In genomic region chr3:187709155-187709554, GRCh38 we compare ENCODE assay signal across 17 cellular contexts. TPM values are rescaled to one million over a fixed set of nuclear protein-coding genes. Genes with fewer than 3 reads are reported as not detected.
DNase-seq lines count a peak whose midpoint lies in the region; ATAC-seq, FAIRE-seq and TF ChIP-seq lines count a peak whose summit lies in the region.
"Had no signal": no experiment of that assay in that cellular context is flagged by ENCODE, and none has a peak within 500 bp of the region (broad histone marks: within the 10 kb centered on the region; RNA-seq: fewer than 3 reads in every experiment).

No MANE protein-coding gene starts in this region.

- DNase-seq in Karpas-422 (peak; percentile 86), K562 (ENCODE audit: extremely low read depth in 1 of 4, low spot score in 3 of 4) (peak in 3 of 4 experiments; percentile 13 to 20 (median 19)), progenitor cell of endocrine pancreas (ENCODE audit: low spot score, unreplicated experiment) (no peak), islet precursor cell (no peak)
- no peak for DNase-seq in activated CD4-positive, alpha-beta T cell treated with anti-CD3 and anti-CD28 coated beads for 4 hours
- DNase-seq in activated naive CD8-positive, alpha-beta T cell treated with anti-CD3 and anti-CD28 coated beads, Interleukin-2, amount 50 U/mL, for 24 hours, result no peak
- DNase-seq: activated effector memory CD4-positive, alpha-beta T cell treated with anti-CD3 and anti-CD28 coated beads, Interleukin-2, amount 50 U/mL, for 16 hours; anterior cingulate cortex; CD4-positive, alpha-beta memory T cell; dermis blood vessel endothelial cell; GF-D8; hippocampal formation; MV-4-11 had no signal

- H3K4me1 ChIP-seq in Karpas-422 (ENCODE audit: low read length) (peaks cover 37% of the 10 kb centered on the region), K562 (replicated peaks in 1 of 2; ENCODE audit: control insufficient read depth in 2 of 2, insufficient read depth in 2 of 2, low read length in 2 of 2) (no peaks in the 10 kb centered on the region)
- H3K4me1 ChIP-seq: prostate gland had no signal

- no peaks in the 10 kb centered on the region for H3K36me3 ChIP-seq in Karpas-422 (ENCODE audit: insufficient read depth, low read length)
- H3K36me3 ChIP-seq in K562 (ENCODE audit: control insufficient read depth, insufficient read depth, low read length), result no peaks in the 10 kb centered on the region
- H3K36me3 ChIP-seq: prostate gland had no signal

- no peaks in the 10 kb centered on the region for H3K27me3 Mint-ChIP-seq in progenitor cell of endocrine pancreas
- no peaks in the 10 kb centered on the region for H3K27me3 Mint-ChIP-seq in activated naive CD8-positive, alpha-beta T cell treated with anti-CD3 and anti-CD28 coated beads, Interleukin-2, amount 50 U/mL, for 24 hours
- H3K27me3 Mint-ChIP-seq: CD4-positive, alpha-beta memory T cell had no signal

- H3K27me3 ChIP-seq in Karpas-422 (ENCODE audit: low read length), result no peaks in the 10 kb centered on the region
- peaks cover 0 to 6% of the 10 kb centered on the region in 2 experiments; a peak in 1 of 5 replicates for H3K27me3 ChIP-seq in K562 (ENCODE audit: control insufficient read depth in 2 of 2, insufficient read depth in 2 of 2, low read length in 2 of 2)

- H3K27ac Mint-ChIP-seq in progenitor cell of endocrine pancreas, result no peak overlapping the region
- no peak overlapping the region for H3K27ac Mint-ChIP-seq in activated naive CD8-positive, alpha-beta T cell treated with anti-CD3 and anti-CD28 coated beads, Interleukin-2, amount 50 U/mL, for 24 hours
- H3K27ac Mint-ChIP-seq: CD4-positive, alpha-beta memory T cell had no signal

- H3K4me3 ChIP-seq in Karpas-422 (ENCODE audit: low read length), result no peak overlapping the region
- H3K4me3 ChIP-seq in K562, result no peak overlapping the region
- H3K4me3 ChIP-seq: prostate gland had no signal

- in situ Hi-C loops in K562 (cut with MboI), result no loop called here

- 0% methylated on average over 4 of the region's 4 CpGs for WGBS in K562 (ENCODE audit: insufficient coverage, low coverage, missing lambda C conversion rate)

- H3K36me3 Mint-ChIP-seq in progenitor cell of endocrine pancreas (ENCODE audit: insufficient read depth), result no peaks in the 10 kb centered on the region
- no peaks in the 10 kb centered on the region for H3K36me3 Mint-ChIP-seq in activated naive CD8-positive, alpha-beta T cell treated with anti-CD3 and anti-CD28 coated beads, Interleukin-2, amount 50 U/mL, for 24 hours (ENCODE audit: low read depth)
- H3K36me3 Mint-ChIP-seq: CD4-positive, alpha-beta memory T cell had no signal

- TF ChIP-seq POLR2A in K562 (conservative IDR thresholded peaks at IDR 0.05), result no peak

- no peaks in the 10 kb centered on the region for H3K9me1 ChIP-seq in K562 (ENCODE audit: control insufficient read depth, insufficient read depth, low read length)

- 0 out of 3 replicates have a peak, but pooled peaks have one; percentile 8 for TF ChIP-seq CTCF in GM12872 (IDR thresholded peaks at IDR 0.05; ENCODE audit: insufficient read depth, low read depth, low read length)
- peak; percentile 26 to 68 (median 33); a peak in 4 of 6 replicates for TF ChIP-seq CTCF in K562 (IDR thresholded peaks at IDR 0.05 in 2 of 3, conservative IDR thresholded peaks at IDR 0.05 in 1 of 3; ENCODE audit: insufficient read depth in 2 of 3, low read depth in 1 of 3, low read length in 3 of 3)
- peak; percentile 43 for TF ChIP-seq CTCF in progenitor cell of endocrine pancreas (IDR thresholded peaks at IDR 0.05; ENCODE audit: unreplicated experiment)

- no peak overlapping the region for H3K27ac ChIP-seq in Karpas-422 (ENCODE audit: low read length)
- no peak overlapping the region for H3K27ac ChIP-seq in K562 (ENCODE audit: extremely low read depth, low read depth, low read length)
- H3K27ac ChIP-seq: prostate gland had no signal

- peak; percentile 76 for ATAC-seq in K562
- no peak for ATAC-seq in activated naive CD8-positive, alpha-beta T cell treated with anti-CD3 and anti-CD28 coated beads, Interleukin-2, amount 50 U/mL, for 24 hours

- TF ChIP-seq RAD21 in K562 (CRISPR knock-in tag; conservative IDR thresholded peaks at IDR 0.05 in 1 of 2, IDR thresholded peaks at IDR 0.05 in 1 of 2), result no peak

- FAIRE-seq in K562 (lab: Jason Lieb, UNC), result no peak
- FAIRE-seq: TTC549 had no signal

- no TSS peak for BruUV-seq in K562 (replicated peaks; lab: Mats Ljungman, UMichigan)

- intact Hi-C loops in K562 (cut with micrococcal nuclease), result no loop called here

- H3K9ac ChIP-seq in Karpas-422 (ENCODE audit: low read length) (no peak overlapping the region), K562 (ENCODE audit: insufficient read depth in 1 of 2, low read depth in 2 of 2, low read length in 2 of 2) (no peak overlapping the region)

- CTCF ChIA-PET in K562 (lab: Yijun Ruan, JAX; ENCODE audit: low intra/inter-chr PET ratio), result no interaction called here

- H3K79me2 ChIP-seq in Karpas-422 (ENCODE audit: low read length) (no peaks in the 10 kb centered on the region), K562 (ENCODE audit: control insufficient read depth, insufficient read depth, low read length) (no peaks in the 10 kb centered on the region)

- H3K9me3 ChIP-seq in Karpas-422 (ENCODE audit: low read length) (no peaks in the 10 kb centered on the region), K562 (replicated peaks; ENCODE audit: control insufficient read depth, insufficient read depth, low read depth, low read length) (no peaks in the 10 kb centered on the region)
- H3K9me3 ChIP-seq: prostate gland had no signal

- no peak for TF ChIP-seq EP300 in K562 (IDR thresholded peaks at IDR 0.05; ENCODE audit: low read length)

- peak overlapping the region; percentile 44 for H3K4me2 ChIP-seq in Karpas-422 (ENCODE audit: low read depth, low read length, poor library complexity, severe bottlenecking)
- no peak overlapping the region for H3K4me2 ChIP-seq in K562 (ENCODE audit: insufficient read depth, low read length)

- no peak overlapping the region for H3K4me3 Mint-ChIP-seq in progenitor cell of endocrine pancreas (ENCODE audit: low read depth)
- no peak overlapping the region for H3K4me3 Mint-ChIP-seq in activated naive CD8-positive, alpha-beta T cell treated with anti-CD3 and anti-CD28 coated beads, Interleukin-2, amount 50 U/mL, for 24 hours
- H3K4me3 Mint-ChIP-seq: CD4-positive, alpha-beta memory T cell had no signal

- no peak overlapping the region for H2AFZ ChIP-seq in Karpas-422 (ENCODE audit: low read length)
- no peak overlapping the region for H2AFZ ChIP-seq in K562 (ENCODE audit: low read depth, low read length)

- H3K9me3 Mint-ChIP-seq in progenitor cell of endocrine pancreas (ENCODE audit: low read depth), result no peaks in the 10 kb centered on the region
- no peaks in the 10 kb centered on the region for H3K9me3 Mint-ChIP-seq in activated naive CD8-positive, alpha-beta T cell treated with anti-CD3 and anti-CD28 coated beads, Interleukin-2, amount 50 U/mL, for 24 hours

- H3K9me2 ChIP-seq in Karpas-422 (replicated peaks; ENCODE audit: insufficient read depth, low read length), result no peaks in the 10 kb centered on the region

- POLR2A ChIA-PET in K562 (lab: Yijun Ruan, JAX), result interaction anchor here (0.6 kb wide), 1 partner anchor 12 kb away, joined by 3 read pairs; no protein-coding TSS in a partner anchor

- H4K20me1 ChIP-seq in Karpas-422 (ENCODE audit: insufficient read depth, low read depth, low read length) (no peaks in the 10 kb centered on the region), K562 (replicated peaks; ENCODE audit: control insufficient read depth, insufficient read depth, low read length) (no peaks in the 10 kb centered on the region)

- no peaks in the 10 kb centered on the region for H3K4me1 Mint-ChIP-seq in progenitor cell of endocrine pancreas (ENCODE audit: low read depth)
- peaks cover 3% of the 10 kb centered on the region for H3K4me1 Mint-ChIP-seq in activated naive CD8-positive, alpha-beta T cell treated with anti-CD3 and anti-CD28 coated beads, Interleukin-2, amount 50 U/mL, for 24 hours

RNA-seq across cellular contexts. Expression of gene RTP2, which starts 6.8 kb away (rescaled TPM):
- not detected in 2 replicates for total RNA-seq in Karpas-422 (2014; rRNA removed; shearing (Covaris generic); ENCODE audit: low replicate concordance)
- total RNA-seq in K562 (2011; cell fraction: chromatin; rRNA removed; ENCODE audit: low replicate concordance), result not detected in 2 replicates
- not detected in 2 replicates for total RNA-seq in K562 (2011; cell fraction: nucleolus; rRNA removed)
- total RNA-seq in K562 (2011; cell fraction: nucleoplasm; rRNA removed), result not detected in 2 replicates
- total RNA-seq in K562 (2014; rRNA removed), result not detected in 2 replicates
- total RNA-seq in K562 (2014; rRNA removed; fragmentation: Illumina TruSeq; extraction: Trizol), result not detected in 2 replicates
- not detected in 2 replicates for total RNA-seq in K562 (2015; rRNA removed; fragmentation: Illumina TruSeq; extraction: Trizol)
- total RNA-seq in K562 (2021), result not detected in 2 replicates
- not detected in 2 replicates for polyA plus RNA-seq in K562 (2011; rRNA removed)
- polyA plus RNA-seq in K562 (2011; cell fraction: cytosol; rRNA removed), result not detected in 2 replicates
- not detected in 2 replicates for polyA plus RNA-seq in K562 (2011; cell fraction: nucleus; rRNA removed)
- not detected in 2 replicates for polyA plus RNA-seq in K562 (2012)
- polyA plus RNA-seq in K562 (2014; fragmentation: Illumina TruSeq; extraction: Trizol), result not detected in 2 replicates
- not detected for polyA plus RNA-seq in K562 (2014; fragmentation: Nextera tagmentation; extraction: Ambion mirVana)
- polyA plus RNA-seq in K562 (2014; rRNA removed), result not detected in 2 replicates
- polyA minus RNA-seq in K562 (2011; rRNA and poly(A)+ RNA removed), result not detected in 2 replicates
- polyA minus RNA-seq in K562 (2011; cell fraction: cytosol; rRNA and poly(A)+ RNA removed), result not detected in 2 replicates
- not detected in 2 replicates for polyA minus RNA-seq in K562 (2011; cell fraction: nucleus; rRNA and poly(A)+ RNA removed)
- total RNA-seq in progenitor cell of endocrine pancreas, result not detected in 2 replicates
- total RNA-seq: CD4-positive, alpha-beta memory T cell; dermis blood vessel endothelial cell; lower leg skin; prostate gland had no signal
- polyA plus RNA-seq: CD4-positive, alpha-beta memory T cell had no signal

RNA-seq across cellular contexts. Expression of gene BCL6, which starts 36.1 kb away (rescaled TPM):
- total RNA-seq in Karpas-422 (2014; rRNA removed; shearing (Covaris generic); ENCODE audit: low replicate concordance), result 488 and 569 TPM in 2 replicates
- total RNA-seq in K562 (2011; cell fraction: chromatin; rRNA removed; ENCODE audit: low replicate concordance), result 13.3 and 20.6 TPM in 2 replicates
- total RNA-seq in K562 (2011; cell fraction: nucleolus; rRNA removed), result 9.1 and 10.0 TPM in 2 replicates
- total RNA-seq in K562 (2011; cell fraction: nucleoplasm; rRNA removed), result 14.6 and 28.6 TPM in 2 replicates
- 0.64 and 1.3 TPM in 2 replicates for total RNA-seq in K562 (2014; rRNA removed)
- total RNA-seq in K562 (2014; rRNA removed; fragmentation: Illumina TruSeq; extraction: Trizol), result 1.4 and 1.6 TPM in 2 replicates
- total RNA-seq in K562 (2015; rRNA removed; fragmentation: Illumina TruSeq; extraction: Trizol), result 0.94 and 0.98 TPM in 2 replicates
- 2.4 and 3.5 TPM in 2 replicates for total RNA-seq in K562 (2021)
- 3.4 and 8.7 TPM in 2 replicates for polyA plus RNA-seq in K562 (2011; rRNA removed)
- 0.98 and 3.2 TPM in 2 replicates for polyA plus RNA-seq in K562 (2011; cell fraction: cytosol; rRNA removed)
- polyA plus RNA-seq in K562 (2011; cell fraction: nucleus; rRNA removed), result 21.7 and 44.7 TPM in 2 replicates
- 5.8 and 17.3 TPM in 2 replicates for polyA plus RNA-seq in K562 (2012)
- polyA plus RNA-seq in K562 (2014; fragmentation: Illumina TruSeq; extraction: Trizol), result 2.6 and 2.8 TPM in 2 replicates
- under 1 TPM; 0.08 to 0.23 TPM for polyA plus RNA-seq in K562 (2014; fragmentation: Nextera tagmentation; extraction: Ambion mirVana)
- 2.5 and 2.8 TPM in 2 replicates for polyA plus RNA-seq in K562 (2014; rRNA removed)
- polyA minus RNA-seq in K562 (2011; rRNA and poly(A)+ RNA removed), result 3.9 and 5.7 TPM in 2 replicates
- polyA minus RNA-seq in K562 (2011; cell fraction: cytosol; rRNA and poly(A)+ RNA removed), result 0.48 and 0.91 TPM in 2 replicates
- 3.8 and 5.6 TPM in 2 replicates for polyA minus RNA-seq in K562 (2011; cell fraction: nucleus; rRNA and poly(A)+ RNA removed)
- 21.3 and 22.8 TPM in 2 replicates for total RNA-seq in progenitor cell of endocrine pancreas

RNA-seq across cellular contexts. Expression of gene SST, which starts 39.0 kb away (rescaled TPM):
- total RNA-seq in Karpas-422 (2014; rRNA removed; shearing (Covaris generic); ENCODE audit: low replicate concordance), result not detected in 2 replicates
- not detected in 2 replicates for total RNA-seq in K562 (2011; cell fraction: chromatin; rRNA removed; ENCODE audit: low replicate concordance)
- total RNA-seq in K562 (2011; cell fraction: nucleolus; rRNA removed), result not detected in 2 replicates
- not detected in 2 replicates for total RNA-seq in K562 (2011; cell fraction: nucleoplasm; rRNA removed)
- total RNA-seq in K562 (2014; rRNA removed) (not detected in 2 replicates), K562 (2014; rRNA removed; fragmentation: Illumina TruSeq; extraction: Trizol) (not detected in 2 replicates), K562 (2015; rRNA removed; fragmentation: Illumina TruSeq; extraction: Trizol) (not detected in 2 replicates), K562 (2021) (not detected in 2 replicates), progenitor cell of endocrine pancreas (52.5 and 84.3 TPM in 2 replicates)
- polyA plus RNA-seq in K562 (2011; rRNA removed) (not detected in 2 replicates), K562 (2014; fragmentation: Illumina TruSeq; extraction: Trizol) (not detected in 2 replicates), K562 (2014; fragmentation: Nextera tagmentation; extraction: Ambion mirVana) (not detected), K562 (2014; rRNA removed) (not detected in 2 replicates)
- not detected in 2 replicates for polyA plus RNA-seq in K562 (2011; cell fraction: cytosol; rRNA removed)
- polyA plus RNA-seq in K562 (2011; cell fraction: nucleus; rRNA removed), result not detected in 2 replicates
- not detected in 2 replicates for polyA plus RNA-seq in K562 (2012)
- not detected in 2 replicates for polyA minus RNA-seq in K562 (2011; rRNA and poly(A)+ RNA removed)
- not detected in 2 replicates for polyA minus RNA-seq in K562 (2011; cell fraction: cytosol; rRNA and poly(A)+ RNA removed)
- not detected in 2 replicates for polyA minus RNA-seq in K562 (2011; cell fraction: nucleus; rRNA and poly(A)+ RNA removed)
- total RNA-seq: CD4-positive, alpha-beta memory T cell; dermis blood vessel endothelial cell; lower leg skin; prostate gland had no signal
- polyA plus RNA-seq: CD4-positive, alpha-beta memory T cell had no signal

Comparison
In these comparisons a context has a peak if more than half of its experiments do, and no peak if none do; other contexts are left out.
1. DNase-seq: peak in Karpas-422 (single experiment) and K562 (3 of 4); none in progenitor cell of endocrine pancreas (single experiment), islet precursor cell (single experiment), activated CD4-positive, alpha-beta T cell treated with anti-CD3 and anti-CD28 coated beads for 4 hours (0 of 2) and activated naive CD8-positive, alpha-beta T cell treated with anti-CD3 and anti-CD28 coated beads, Interleukin-2, amount 50 U/mL, for 24 hours (single experiment).
2. RNA of gene BCL6, which starts 36.1 kb away (total RNA-seq): 488 to 569 TPM in Karpas-422; 21.3 to 22.8 TPM in progenitor cell of endocrine pancreas and 0.64 to 28.6 TPM in K562; every median in the first group is over 10 times any median in the second.
3. RNA of gene SST, which starts 39.0 kb away (total RNA-seq): 52.5 to 84.3 TPM in progenitor cell of endocrine pancreas; not detected in Karpas-422 and not detected in K562; every median in the first group is over 10 times any median in the second.
4. Peak in every context shown above with its lines, with median percentiles within 50 percentile points of each other: CTCF ChIP-seq.